1 cellular context compared by ENCODE assay signal in the genomic region with DNA sequence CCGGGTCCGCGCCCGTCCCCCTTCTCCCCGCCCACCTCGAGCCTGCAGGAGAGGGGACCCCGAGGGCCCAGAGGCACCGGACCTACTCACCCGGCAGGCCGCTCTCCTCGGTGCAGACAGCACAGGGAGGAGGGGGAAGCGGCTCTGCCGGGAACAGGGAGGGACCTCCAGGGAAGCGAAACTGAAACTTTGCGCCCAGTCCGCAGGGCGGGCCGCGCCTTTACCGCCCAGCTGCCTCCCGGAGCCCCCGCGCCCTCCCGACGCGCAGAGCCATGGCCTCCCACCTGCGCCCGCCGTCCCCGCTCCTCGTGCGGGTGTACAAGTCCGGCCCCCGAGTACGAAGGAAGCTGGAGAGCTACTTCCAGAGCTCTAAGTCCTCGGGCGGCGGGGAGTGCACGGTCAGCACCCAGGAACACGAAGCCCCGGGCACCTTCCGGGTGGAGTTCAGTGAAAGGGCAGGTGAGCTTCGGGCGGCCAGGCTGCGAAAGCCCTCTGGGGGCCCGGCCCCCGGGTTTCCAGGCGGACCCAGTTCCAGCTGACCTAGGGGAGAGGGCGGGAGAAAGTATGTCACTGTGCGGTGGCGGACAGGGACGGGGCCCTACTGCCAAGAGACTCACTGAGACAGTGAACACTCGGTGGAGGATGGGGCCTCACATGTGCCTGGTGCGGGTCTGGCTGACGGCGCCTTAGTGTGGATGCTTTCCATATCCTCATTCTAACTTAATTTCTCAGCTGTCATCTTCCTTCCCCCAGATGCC.
A peak's percentile ranks its signal among the peaks of the same experiment; 100 is the strongest.
TF ChIP-seq lines count a peak whose summit lies in the region.

A gene (plus strand): TSS at position 184 of the 758 bp plus-strand sequence. CDS start 89 bp downstream, at position 273.
A gene (minus strand): TSS at position 146 of the 758 bp plus-strand sequence. CDS start 4,680 bp downstream, outside the sequence.

TF ChIP-seq in HepG2, 621 proteins besides CTCF, POLR2A, EP300 and RAD21 (continued from another document and continues in another):
- TF ChIP-seq FOXP1 (IDR thresholded peaks at IDR 0.05) (no peak), FOXP1 (CRISPR knock-in tag; IDR thresholded peaks at IDR 0.05) (no peak), ZNF431 (CRISPR knock-in tag; IDR thresholded peaks at IDR 0.05; ENCODE audit: borderline replicate concordance, low read depth) (0 out of 2 replicates have a peak, but pooled peaks have one; percentile 80), ETV6 (CRISPR knock-in tag; conservative IDR thresholded peaks at IDR 0.05) (no peak; the same call in 1 of the 2 replicates), ZKSCAN8 (CRISPR knock-in tag; IDR thresholded peaks at IDR 0.05; ENCODE audit: borderline replicate concordance) (peak; percentile 46; the same call in 1 of the 2 replicates), BHLHE40 (IDR thresholded peaks at IDR 0.05; ENCODE audit: low read length) (no peak), ZMYM3 (CRISPR knock-in tag; IDR thresholded peaks at IDR 0.05) (no peak), ZNF572 (CRISPR knock-in tag; IDR thresholded peaks at IDR 0.05) (0 out of 2 replicates have a peak, but pooled peaks have one; percentile 29), SMARCC2 (IDR thresholded peaks at IDR 0.05) (no peak), CREM (IDR thresholded peaks at IDR 0.05) (no peak), CREM (CRISPR knock-in tag; IDR thresholded peaks at IDR 0.05) (no peak), SMAD1 (CRISPR knock-in tag; IDR thresholded peaks at IDR 0.05; ENCODE audit: borderline replicate concordance, low read depth) (peak; percentile 71), ZNF430 (CRISPR knock-in tag; IDR thresholded peaks at IDR 0.05) (peak; percentile 77), NFE2L1 (CRISPR knock-in tag; IDR thresholded peaks at IDR 0.05; ENCODE audit: borderline replicate concordance) (peak; percentile 62; the same call in 1 of the 2 replicates), MZF1 (CRISPR knock-in tag; IDR thresholded peaks at IDR 0.05; ENCODE audit: borderline replicate concordance) (no peak), TBL1XR1 (IDR thresholded peaks at IDR 0.05; ENCODE audit: borderline replicate concordance, low read length, partially characterized antibody) (no peak), IKZF4 (CRISPR knock-in tag; IDR thresholded peaks at IDR 0.05; ENCODE audit: borderline replicate concordance, low read depth, not compliant biosample characterization) (no peak), ZNF629 (CRISPR knock-in tag; conservative IDR thresholded peaks at IDR 0.05) (no peak), SRSF9 (IDR thresholded peaks at IDR 0.05; ENCODE audit: borderline replicate concordance, insufficient read depth, low read depth, low read length, poor library complexity, severe bottlenecking) (no peak), ZNF678 (CRISPR knock-in tag; IDR thresholded peaks at IDR 0.05) (peak; percentile 70; the same call in 1 of the 2 replicates), KLF9 (CRISPR knock-in tag; IDR thresholded peaks at IDR 0.05; ENCODE audit: low read depth) (no peak), MTF1 (CRISPR knock-in tag; IDR thresholded peaks at IDR 0.05) (peak; percentile 78; the same call in 1 of the 2 replicates), ARID2 (CRISPR knock-in tag; IDR thresholded peaks at IDR 0.05; ENCODE audit: borderline replicate concordance) (peak; percentile 94; the same call in 1 of the 2 replicates), SRY (CRISPR knock-in tag; IDR thresholded peaks at IDR 0.05) (peak; percentile 90), HOXD1 (CRISPR knock-in tag; IDR thresholded peaks at IDR 0.05) (peak; percentile 78; the same call in 1 of the 2 replicates), SCMH1 (CRISPR knock-in tag; IDR thresholded peaks at IDR 0.05; ENCODE audit: borderline replicate concordance) (no peak), KLF15 (CRISPR knock-in tag; IDR thresholded peaks at IDR 0.05; ENCODE audit: borderline replicate concordance) (no peak), SMARCE1 (IDR thresholded peaks at IDR 0.05; ENCODE audit: borderline replicate concordance) (no peak), ATF1 (CRISPR knock-in tag; IDR thresholded peaks at IDR 0.05) (no peak), THYN1 (CRISPR knock-in tag; IDR thresholded peaks at IDR 0.05; ENCODE audit: borderline replicate concordance, low read depth) (no peak), ZNF468 (CRISPR knock-in tag; IDR thresholded peaks at IDR 0.05) (0 out of 2 replicates have a peak, but pooled peaks have one; percentile 63), ZNF605 (CRISPR knock-in tag; IDR thresholded peaks at IDR 0.05) (peak; percentile 61; the same call in 1 of the 2 replicates), NR3C1 (CRISPR knock-in tag; IDR thresholded peaks at IDR 0.05) (no peak), RFXANK (CRISPR knock-in tag; IDR thresholded peaks at IDR 0.05) (no peak)
- TF ChIP-seq, protein P1, sequence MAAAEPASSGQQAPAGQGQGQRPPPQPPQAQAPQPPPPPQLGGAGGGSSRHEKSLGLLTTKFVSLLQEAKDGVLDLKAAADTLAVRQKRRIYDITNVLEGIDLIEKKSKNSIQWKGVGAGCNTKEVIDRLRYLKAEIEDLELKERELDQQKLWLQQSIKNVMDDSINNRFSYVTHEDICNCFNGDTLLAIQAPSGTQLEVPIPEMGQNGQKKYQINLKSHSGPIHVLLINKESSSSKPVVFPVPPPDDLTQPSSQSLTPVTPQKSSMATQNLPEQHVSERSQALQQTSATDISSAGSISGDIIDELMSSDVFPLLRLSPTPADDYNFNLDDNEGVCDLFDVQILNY (CRISPR knock-in tag; conservative IDR thresholded peaks at IDR 0.05) = peak; percentile 39; the same call in 1 of the 2 replicates
- TF ChIP-seq, protein P2, sequence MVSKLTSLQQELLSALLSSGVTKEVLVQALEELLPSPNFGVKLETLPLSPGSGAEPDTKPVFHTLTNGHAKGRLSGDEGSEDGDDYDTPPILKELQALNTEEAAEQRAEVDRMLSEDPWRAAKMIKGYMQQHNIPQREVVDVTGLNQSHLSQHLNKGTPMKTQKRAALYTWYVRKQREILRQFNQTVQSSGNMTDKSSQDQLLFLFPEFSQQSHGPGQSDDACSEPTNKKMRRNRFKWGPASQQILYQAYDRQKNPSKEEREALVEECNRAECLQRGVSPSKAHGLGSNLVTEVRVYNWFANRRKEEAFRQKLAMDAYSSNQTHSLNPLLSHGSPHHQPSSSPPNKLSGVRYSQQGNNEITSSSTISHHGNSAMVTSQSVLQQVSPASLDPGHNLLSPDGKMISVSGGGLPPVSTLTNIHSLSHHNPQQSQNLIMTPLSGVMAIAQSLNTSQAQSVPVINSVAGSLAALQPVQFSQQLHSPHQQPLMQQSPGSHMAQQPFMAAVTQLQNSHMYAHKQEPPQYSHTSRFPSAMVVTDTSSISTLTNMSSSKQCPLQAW (CRISPR knock-in tag; IDR thresholded peaks at IDR 0.05) = no peak
- TF ChIP-seq, protein P3, sequence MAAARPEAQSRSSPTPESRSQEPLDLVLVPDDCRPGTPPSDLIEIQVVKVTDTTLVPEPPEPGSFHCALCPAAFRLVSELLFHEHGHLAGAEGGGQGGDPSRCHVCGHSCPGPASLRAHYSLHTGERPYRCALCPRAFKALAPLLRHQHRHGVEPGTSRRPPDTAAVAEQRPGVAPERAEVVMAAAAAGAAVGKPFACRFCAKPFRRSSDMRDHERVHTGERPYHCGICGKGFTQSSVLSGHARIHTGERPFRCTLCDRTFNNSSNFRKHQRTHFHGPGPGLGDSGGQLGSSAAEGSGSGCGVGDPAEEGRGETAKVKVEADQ (CRISPR knock-in tag; IDR thresholded peaks at IDR 0.05; ENCODE audit: borderline replicate concordance) = peak; percentile 62; the same call in 1 of the 2 replicates
- TF ChIP-seq, protein P4, sequence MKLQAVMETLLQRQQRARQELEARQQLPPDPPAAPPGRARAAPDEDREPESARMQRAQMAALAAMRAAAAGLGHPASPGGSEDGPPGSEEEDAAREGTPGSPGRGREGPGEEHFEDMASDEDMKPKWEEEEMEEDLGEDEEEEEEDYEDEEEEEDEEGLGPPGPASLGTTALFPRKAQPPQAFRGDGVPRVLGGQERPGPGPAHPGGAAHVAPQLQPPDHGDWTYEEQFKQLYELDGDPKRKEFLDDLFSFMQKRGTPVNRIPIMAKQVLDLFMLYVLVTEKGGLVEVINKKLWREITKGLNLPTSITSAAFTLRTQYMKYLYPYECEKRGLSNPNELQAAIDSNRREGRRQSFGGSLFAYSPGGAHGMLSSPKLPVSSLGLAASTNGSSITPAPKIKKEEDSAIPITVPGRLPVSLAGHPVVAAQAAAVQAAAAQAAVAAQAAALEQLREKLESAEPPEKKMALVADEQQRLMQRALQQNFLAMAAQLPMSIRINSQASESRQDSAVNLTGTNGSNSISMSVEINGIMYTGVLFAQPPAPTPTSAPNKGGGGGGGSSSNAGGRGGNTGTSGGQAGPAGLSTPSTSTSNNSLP (IDR thresholded peaks at IDR 0.05; ENCODE audit: low read depth, low read length) = no peak
- TF ChIP-seq, protein P5, sequence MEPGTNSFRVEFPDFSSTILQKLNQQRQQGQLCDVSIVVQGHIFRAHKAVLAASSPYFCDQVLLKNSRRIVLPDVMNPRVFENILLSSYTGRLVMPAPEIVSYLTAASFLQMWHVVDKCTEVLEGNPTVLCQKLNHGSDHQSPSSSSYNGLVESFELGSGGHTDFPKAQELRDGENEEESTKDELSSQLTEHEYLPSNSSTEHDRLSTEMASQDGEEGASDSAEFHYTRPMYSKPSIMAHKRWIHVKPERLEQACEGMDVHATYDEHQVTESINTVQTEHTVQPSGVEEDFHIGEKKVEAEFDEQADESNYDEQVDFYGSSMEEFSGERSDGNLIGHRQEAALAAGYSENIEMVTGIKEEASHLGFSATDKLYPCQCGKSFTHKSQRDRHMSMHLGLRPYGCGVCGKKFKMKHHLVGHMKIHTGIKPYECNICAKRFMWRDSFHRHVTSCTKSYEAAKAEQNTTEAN (CRISPR knock-in tag; conservative IDR thresholded peaks at IDR 0.05) = 0 out of 2 replicates have a peak, but pooled peaks have one; percentile 60
- TF ChIP-seq, protein P6, sequence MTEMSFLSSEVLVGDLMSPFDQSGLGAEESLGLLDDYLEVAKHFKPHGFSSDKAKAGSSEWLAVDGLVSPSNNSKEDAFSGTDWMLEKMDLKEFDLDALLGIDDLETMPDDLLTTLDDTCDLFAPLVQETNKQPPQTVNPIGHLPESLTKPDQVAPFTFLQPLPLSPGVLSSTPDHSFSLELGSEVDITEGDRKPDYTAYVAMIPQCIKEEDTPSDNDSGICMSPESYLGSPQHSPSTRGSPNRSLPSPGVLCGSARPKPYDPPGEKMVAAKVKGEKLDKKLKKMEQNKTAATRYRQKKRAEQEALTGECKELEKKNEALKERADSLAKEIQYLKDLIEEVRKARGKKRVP (CRISPR knock-in tag; IDR thresholded peaks at IDR 0.05) = peak in 1 of 2 experiments; percentile 48; a peak in 1 of 4 replicates
- TF ChIP-seq, protein P7, sequence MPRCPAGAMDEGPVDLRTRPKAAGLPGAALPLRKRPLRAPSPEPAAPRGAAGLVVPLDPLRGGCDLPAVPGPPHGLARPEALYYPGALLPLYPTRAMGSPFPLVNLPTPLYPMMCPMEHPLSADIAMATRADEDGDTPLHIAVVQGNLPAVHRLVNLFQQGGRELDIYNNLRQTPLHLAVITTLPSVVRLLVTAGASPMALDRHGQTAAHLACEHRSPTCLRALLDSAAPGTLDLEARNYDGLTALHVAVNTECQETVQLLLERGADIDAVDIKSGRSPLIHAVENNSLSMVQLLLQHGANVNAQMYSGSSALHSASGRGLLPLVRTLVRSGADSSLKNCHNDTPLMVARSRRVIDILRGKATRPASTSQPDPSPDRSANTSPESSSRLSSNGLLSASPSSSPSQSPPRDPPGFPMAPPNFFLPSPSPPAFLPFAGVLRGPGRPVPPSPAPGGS (CRISPR knock-in tag; IDR thresholded peaks at IDR 0.05) = peak; percentile 62
- TF ChIP-seq, protein P8, sequence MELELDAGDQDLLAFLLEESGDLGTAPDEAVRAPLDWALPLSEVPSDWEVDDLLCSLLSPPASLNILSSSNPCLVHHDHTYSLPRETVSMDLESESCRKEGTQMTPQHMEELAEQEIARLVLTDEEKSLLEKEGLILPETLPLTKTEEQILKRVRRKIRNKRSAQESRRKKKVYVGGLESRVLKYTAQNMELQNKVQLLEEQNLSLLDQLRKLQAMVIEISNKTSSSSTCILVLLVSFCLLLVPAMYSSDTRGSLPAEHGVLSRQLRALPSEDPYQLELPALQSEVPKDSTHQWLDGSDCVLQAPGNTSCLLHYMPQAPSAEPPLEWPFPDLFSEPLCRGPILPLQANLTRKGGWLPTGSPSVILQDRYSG (CRISPR knock-in tag; IDR thresholded peaks at IDR 0.05) = no peak
- TF ChIP-seq, protein P9, sequence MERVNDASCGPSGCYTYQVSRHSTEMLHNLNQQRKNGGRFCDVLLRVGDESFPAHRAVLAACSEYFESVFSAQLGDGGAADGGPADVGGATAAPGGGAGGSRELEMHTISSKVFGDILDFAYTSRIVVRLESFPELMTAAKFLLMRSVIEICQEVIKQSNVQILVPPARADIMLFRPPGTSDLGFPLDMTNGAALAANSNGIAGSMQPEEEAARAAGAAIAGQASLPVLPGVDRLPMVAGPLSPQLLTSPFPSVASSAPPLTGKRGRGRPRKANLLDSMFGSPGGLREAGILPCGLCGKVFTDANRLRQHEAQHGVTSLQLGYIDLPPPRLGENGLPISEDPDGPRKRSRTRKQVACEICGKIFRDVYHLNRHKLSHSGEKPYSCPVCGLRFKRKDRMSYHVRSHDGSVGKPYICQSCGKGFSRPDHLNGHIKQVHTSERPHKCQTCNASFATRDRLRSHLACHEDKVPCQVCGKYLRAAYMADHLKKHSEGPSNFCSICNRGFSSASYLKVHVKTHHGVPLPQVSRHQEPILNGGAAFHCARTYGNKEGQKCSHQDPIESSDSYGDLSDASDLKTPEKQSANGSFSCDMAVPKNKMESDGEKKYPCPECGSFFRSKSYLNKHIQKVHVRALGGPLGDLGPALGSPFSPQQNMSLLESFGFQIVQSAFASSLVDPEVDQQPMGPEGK (CRISPR knock-in tag; IDR thresholded peaks at IDR 0.05) = peak; percentile 94
- TF ChIP-seq, protein P10, sequence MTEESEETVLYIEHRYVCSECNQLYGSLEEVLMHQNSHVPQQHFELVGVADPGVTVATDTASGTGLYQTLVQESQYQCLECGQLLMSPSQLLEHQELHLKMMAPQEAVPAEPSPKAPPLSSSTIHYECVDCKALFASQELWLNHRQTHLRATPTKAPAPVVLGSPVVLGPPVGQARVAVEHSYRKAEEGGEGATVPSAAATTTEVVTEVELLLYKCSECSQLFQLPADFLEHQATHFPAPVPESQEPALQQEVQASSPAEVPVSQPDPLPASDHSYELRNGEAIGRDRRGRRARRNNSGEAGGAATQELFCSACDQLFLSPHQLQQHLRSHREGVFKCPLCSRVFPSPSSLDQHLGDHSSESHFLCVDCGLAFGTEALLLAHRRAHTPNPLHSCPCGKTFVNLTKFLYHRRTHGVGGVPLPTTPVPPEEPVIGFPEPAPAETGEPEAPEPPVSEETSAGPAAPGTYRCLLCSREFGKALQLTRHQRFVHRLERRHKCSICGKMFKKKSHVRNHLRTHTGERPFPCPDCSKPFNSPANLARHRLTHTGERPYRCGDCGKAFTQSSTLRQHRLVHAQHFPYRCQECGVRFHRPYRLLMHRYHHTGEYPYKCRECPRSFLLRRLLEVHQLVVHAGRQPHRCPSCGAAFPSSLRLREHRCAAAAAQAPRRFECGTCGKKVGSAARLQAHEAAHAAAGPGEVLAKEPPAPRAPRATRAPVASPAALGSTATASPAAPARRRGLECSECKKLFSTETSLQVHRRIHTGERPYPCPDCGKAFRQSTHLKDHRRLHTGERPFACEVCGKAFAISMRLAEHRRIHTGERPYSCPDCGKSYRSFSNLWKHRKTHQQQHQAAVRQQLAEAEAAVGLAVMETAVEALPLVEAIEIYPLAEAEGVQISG (CRISPR knock-in tag; IDR thresholded peaks at IDR 0.05) = peak; percentile 79
